Comparison of ENCODE assay signal across 15 cellular contexts in the genomic region with DNA sequence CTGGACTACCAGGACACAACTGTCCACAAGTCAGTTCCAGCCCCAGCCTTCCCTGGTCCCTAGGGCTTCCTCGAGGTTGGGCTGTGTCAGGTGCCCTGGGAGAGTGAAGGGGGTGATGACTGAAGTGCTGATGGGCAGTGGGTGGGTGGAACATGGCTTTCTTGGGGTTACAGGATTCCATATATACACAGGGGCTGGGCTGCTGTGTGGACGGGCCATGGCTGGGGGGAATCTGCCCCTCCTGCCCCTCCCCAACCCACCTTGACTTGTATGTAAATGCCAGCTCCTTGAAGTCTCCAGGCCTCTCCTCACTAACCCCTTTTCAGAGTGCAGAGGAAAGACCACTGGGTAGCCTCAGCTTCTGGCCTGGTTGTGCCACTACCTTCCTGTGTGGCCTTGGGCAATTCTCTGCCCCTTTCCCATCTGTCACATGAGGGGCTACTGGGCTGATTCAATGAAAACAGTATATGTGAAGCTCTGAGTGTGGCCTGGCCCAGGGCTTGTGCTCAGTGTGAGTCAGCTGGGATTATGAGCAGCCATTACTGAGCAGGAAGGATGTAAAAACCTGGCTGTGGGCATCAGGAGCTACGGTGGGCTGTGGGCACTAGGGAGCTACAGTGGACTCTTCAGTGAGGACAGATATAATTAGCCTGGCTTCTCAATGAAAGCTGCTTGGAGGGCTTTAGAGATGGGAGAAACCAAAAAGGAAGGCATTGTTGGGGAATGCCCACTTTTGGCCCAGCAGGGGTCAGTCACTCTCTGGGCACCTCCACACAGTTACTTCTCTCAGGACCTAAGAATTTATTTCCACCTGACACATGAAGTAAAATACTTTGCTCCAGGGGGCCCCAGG. TPM values are rescaled to one million over a fixed set of nuclear protein-coding genes. Genes with fewer than 3 reads are reported as not detected.
DNase-seq lines count a peak whose midpoint lies in the region; TF ChIP-seq lines count a peak whose summit lies in the region.
"Had no signal": no experiment of that assay in that cellular context is flagged by ENCODE, and none has a peak within 500 bp of the region (broad histone marks: within the 10 kb centered on the region; RNA-seq: fewer than 3 reads in every experiment).

No MANE protein-coding gene starts in this region.

- no peak overlapping the region for H2AFZ ChIP-seq in mammary epithelial cell (ENCODE audit: low read depth, low read length)

- H3K36me3 ChIP-seq in BJ (ENCODE audit: control insufficient read depth, insufficient read depth, low read length) (no peaks in the 10 kb centered on the region), mammary epithelial cell (ENCODE audit: insufficient read depth, low read length) (no peaks in the 10 kb centered on the region)
- H3K36me3 ChIP-seq: gastrocnemius medialis had no signal

- BruUV-seq in mammary epithelial cell (replicated peaks; lab: Mats Ljungman, UMichigan): no TSS peak

- H3K27me3 ChIP-seq in BJ (ENCODE audit: control insufficient read depth, insufficient read depth, low read length) (no peaks in the 10 kb centered on the region), mammary epithelial cell (ENCODE audit: insufficient read depth, low read length) (no peaks in the 10 kb centered on the region)
- H3K27me3 ChIP-seq: gastrocnemius medialis had no signal

- in situ Hi-C loops in mammary epithelial cell (cut with MboI; ENCODE audit: low sequenced_read_pairs in 2 of 2): no loop called here

- CTCF ChIA-PET in BJ (lab: Yijun Ruan, JAX): interaction anchor here (0.7 to 2.5 kb wide), 12 partner anchors 11 to 318 kb away, joined by 3 to 13 read pairs (median 3); no protein-coding TSS in a partner anchor
- CTCF ChIA-PET in mammary epithelial cell (lab: Charles Lee; ENCODE audit: low non-redundant PET): interaction anchor here (0.7 kb wide), 1 partner anchor 47 kb away, joined by 3 read pairs; no protein-coding TSS in a partner anchor

- dilution Hi-C loops in mammary epithelial cell (cut with HindIII; ENCODE audit: low sequenced_read_pairs): no loop called here

- H3K27ac ChIP-seq in mammary epithelial cell (ENCODE audit: insufficient read depth, low read depth, low read length): no peak overlapping the region
- H3K27ac ChIP-seq: gastrocnemius medialis had no signal

- no peak overlapping the region for H3K4me2 ChIP-seq in mammary epithelial cell (ENCODE audit: insufficient read depth, low read depth, low read length)

- no peak overlapping the region for H3K4me3 ChIP-seq in BJ (ENCODE audit: low read depth, low read length)
- H3K4me3 ChIP-seq in mammary epithelial cell (replicated peaks in 1 of 3; ENCODE audit: insufficient read depth in 1 of 3, low read depth in 2 of 3, low read length in 3 of 3): no peak overlapping the region
- H3K4me3 ChIP-seq in lower leg skin (ENCODE audit: low read depth, poor library complexity, severe bottlenecking): no peak overlapping the region
- H3K4me3 ChIP-seq: gastrocnemius medialis had no signal

- no peaks in the 10 kb centered on the region for H3K9me3 ChIP-seq in mammary epithelial cell (replicated peaks; ENCODE audit: insufficient read depth, low read length)
- H3K9me3 ChIP-seq: gastrocnemius medialis had no signal

- DNase-seq in BJ (ENCODE audit: low read depth) (no peak), HT1080 (ENCODE audit: low read depth) (peak; percentile 29), mammary epithelial cell (no peak), lower leg skin (ENCODE audit: low spot score in 2 of 2) (peak; percentile 5 to 70), pons (ENCODE audit: low spot score) (no peak), NCI-H2171 treated with DMSO at 0.1 percent for 48 hours (lab: John Stamatoyannopoulos, UW) (no peak)
- no peak for DNase-seq in activated naive CD4-positive, alpha-beta T cell (lab: John Stamatoyannopoulos, UW)
- no peak for DNase-seq in activated CD4-positive, CD25-positive, alpha-beta regulatory T cell treated with anti-CD3 and anti-CD28 coated beads, Interleukin-2, amount 50 U/mL, for 72 hours
- DNase-seq: activated CD4-positive, alpha-beta T cell treated with anti-CD3 and anti-CD28 coated beads, Interleukin-2, amount 50 U/mL, for 1 hour; CD4-positive, alpha-beta memory T cell; gastrocnemius medialis; NCI-H1417 treated with DMSO at 0.1 percent for 48 hours; NCI-H510A treated with DMSO at 0.1 percent for 48 hours; T-helper 9 cell had no signal

- TF ChIP-seq CTCF in BJ (IDR thresholded peaks at IDR 0.05; ENCODE audit: insufficient read depth, low read depth, low read length) (peak; percentile 36), mammary epithelial cell (conservative IDR thresholded peaks at IDR 0.05 in 1 of 2, IDR thresholded peaks at IDR 0.05 in 1 of 2; ENCODE audit: extremely low read depth in 1 of 2, insufficient read depth in 1 of 2, low read depth in 1 of 2, low read length in 2 of 2) (peak; percentile 29 to 39), lower leg skin (IDR thresholded peaks at IDR 0.05) (no peak)

- H4K20me1 ChIP-seq in mammary epithelial cell (ENCODE audit: insufficient read depth, low read length): no peaks in the 10 kb centered on the region

- intact Hi-C loops in mammary epithelial cell (cut with micrococcal nuclease) (loop anchor here (1.0 to 2.0 kb wide), 2 partner anchors 38 to 181 kb away; no protein-coding TSS in a partner anchor), lower leg skin (cut with DNase I; ENCODE audit: low total_unique reads) (no loop called here)

- H3K4me1 ChIP-seq in mammary epithelial cell (ENCODE audit: insufficient read depth, low read length): no peaks in the 10 kb centered on the region
- H3K4me1 ChIP-seq: gastrocnemius medialis had no signal

- TF ChIP-seq POLR2A in lower leg skin (IDR thresholded peaks at IDR 0.05): no peak

- POLR2A ChIA-PET in BJ (lab: Charles Lee): no interaction called here

- H3K79me2 ChIP-seq in mammary epithelial cell (ENCODE audit: insufficient read depth, low read length): no peaks in the 10 kb centered on the region

- 79% methylated on average over 2 of the region's 3 CpGs for WGBS in mammary epithelial cell (ENCODE audit: low coverage, missing lambda C conversion rate)
- WGBS in lower leg skin, 2 donors: 82 to 89% methylated on average over 3 of the region's 3 CpGs

- H3K9ac ChIP-seq in mammary epithelial cell (ENCODE audit: insufficient read depth, low read length): no peak overlapping the region

RNA-seq across cellular contexts. Expression of a gene that starts 23.3 kb away (rescaled TPM):
- polyA plus RNA-seq in BJ (2011; rRNA removed) (9.1 and 14.3 TPM in 2 replicates), mammary epithelial cell (9.2 TPM)
- polyA minus RNA-seq in BJ (2011; rRNA and poly(A)+ RNA removed): 2.4 and 2.5 TPM in 2 replicates
- 38.6 and 52.2 TPM in 2 replicates for total RNA-seq in HT1080 (2014; rRNA removed; shearing (Covaris generic))
- polyA plus RNA-seq in HT1080 (2015; cell fraction: cytosol; rRNA removed): 43.8 and 44.8 TPM in 2 replicates
- polyA plus RNA-seq in HT1080 (2015; cell fraction: nucleus; rRNA removed): 21.6 and 25.4 TPM in 2 replicates
- total RNA-seq in mammary epithelial cell (10 to 100 TPM in 1 of 2 donors, 1 to 10 TPM in 1; 2.7 to 21.3 TPM), lower leg skin (1 to 10 TPM in 2 of 4 donors, under 1 TPM in 2; 0.15 to 3.9 (median 1.6) TPM)
- polyA minus RNA-seq in mammary epithelial cell: 0.57 TPM
- total RNA-seq: CD4-positive, alpha-beta memory T cell had no signal
- polyA plus RNA-seq: CD4-positive, alpha-beta memory T cell had no signal

RNA-seq across cellular contexts. Expression of a gene that starts 43.0 kb away (rescaled TPM):
- 0.38 and 0.43 TPM in 2 replicates for polyA plus RNA-seq in BJ (2011; rRNA removed)
- 0.36 and 0.47 TPM in 2 replicates for polyA minus RNA-seq in BJ (2011; rRNA and poly(A)+ RNA removed)
- 0.13 and 0.30 TPM in 2 replicates for total RNA-seq in HT1080 (2014; rRNA removed; shearing (Covaris generic))
- 0.07 and 0.18 TPM in 2 replicates for polyA plus RNA-seq in HT1080 (2015; cell fraction: cytosol; rRNA removed)
- polyA plus RNA-seq in HT1080 (2015; cell fraction: nucleus; rRNA removed): 0.12 and 0.40 TPM in 2 replicates
- not detected for total RNA-seq in mammary epithelial cell
- polyA plus RNA-seq in mammary epithelial cell: 0.09 TPM
- polyA minus RNA-seq in mammary epithelial cell: not detected
- total RNA-seq in lower leg skin: under 1 TPM in 2 of 4 donors, not detected in 2; 0.23 to 0.59 TPM
- total RNA-seq: pulmonary artery endothelial cell had no signal

Comparison
In these comparisons a context has a peak if more than half of its experiments do, and no peak if none do; other contexts are left out.
1. DNase-seq: peak in HT1080 (single experiment) and lower leg skin (2 of 2); none in BJ (single experiment), mammary epithelial cell (single experiment), pons (single experiment), NCI-H2171 treated with DMSO at 0.1 percent for 48 hours (single experiment), activated naive CD4-positive, alpha-beta T cell (0 of 4) and activated CD4-positive, CD25-positive, alpha-beta regulatory T cell treated with anti-CD3 and anti-CD28 coated beads, Interleukin-2, amount 50 U/mL, for 72 hours (single experiment).
2. CTCF ChIP-seq: peak in BJ (single experiment) and mammary epithelial cell (2 of 2); none in lower leg skin (0 of 3).